In genomic region chr21:43317959-43318358, GRCh38 we compare ENCODE assay signal across 36 cellular contexts.
DNase-seq lines count a peak whose midpoint lies in the region; ATAC-seq, FAIRE-seq and TF ChIP-seq lines count a peak whose summit lies in the region.
"Had no signal": no experiment of that assay in that cellular context is flagged by ENCODE, and none has a peak within 500 bp of the region (broad histone marks: within the 10 kb centered on the region; RNA-seq: fewer than 3 reads in every experiment).

No MANE protein-coding gene starts in this region.

- no peak overlapping the region for H2AFZ ChIP-seq in MM.1S (ENCODE audit: low read length)
- no peak overlapping the region for H2AFZ ChIP-seq in astrocyte (ENCODE audit: low read depth, low read length)
- no peak overlapping the region for H2AFZ ChIP-seq in smooth muscle cell (ENCODE audit: low read depth)
- H2AFZ ChIP-seq: hepatocyte had no signal

- H3K9me2 ChIP-seq in MM.1S (replicated peaks; ENCODE audit: insufficient read depth, low read length) = no peaks in the 10 kb centered on the region

- no peaks in the 10 kb centered on the region for H4K20me1 ChIP-seq in MM.1S (ENCODE audit: insufficient read depth, low read length)
- no peaks in the 10 kb centered on the region for H4K20me1 ChIP-seq in astrocyte (ENCODE audit: insufficient read depth, low read length)
- H4K20me1 ChIP-seq in smooth muscle cell (ENCODE audit: low read depth) = no peaks in the 10 kb centered on the region

- H3K36me3 Mint-ChIP-seq in astrocyte (ENCODE audit: low read depth, unreplicated experiment) = peaks cover 3% of the 10 kb centered on the region
- no peaks in the 10 kb centered on the region for H3K36me3 Mint-ChIP-seq in natural killer cell
- H3K36me3 Mint-ChIP-seq: activated CD4-positive, alpha-beta memory T cell treated with anti-CD3 and anti-CD28 coated beads for 36 hours; activated naive CD4-positive, alpha-beta T cell treated with anti-CD3 and anti-CD28 coated beads, Interleukin-2, amount 50 U/mL, for 72 hours; CD4-positive, CD25-positive, alpha-beta regulatory T cell; stimulated activated memory B cell treated with anti-CD40 and anti-IgM and Interleukin-4, amounts not matched to agents 10 μg/mL and 1 μg/mL and 100 μg/mL, for 72 hours had no signal

- H3K4me2 ChIP-seq in MM.1S (ENCODE audit: low read depth, low read length) (no peak overlapping the region), astrocyte (ENCODE audit: low read length) (no peak overlapping the region), smooth muscle cell (no peak overlapping the region)
- H3K4me2 ChIP-seq: hepatocyte had no signal

- H3K9me3 ChIP-seq in MM.1S (replicated peaks; ENCODE audit: insufficient read depth, low read length) (no peaks in the 10 kb centered on the region), astrocyte (ENCODE audit: insufficient read depth, low read depth, low read length) (peaks cover 3% of the 10 kb centered on the region), smooth muscle cell (replicated peaks; ENCODE audit: low read depth) (no peaks in the 10 kb centered on the region)
- H3K9me3 ChIP-seq: esophagus squamous epithelium, gastrocnemius medialis, neutrophil, SJSA1 had no signal

- H3K79me2 ChIP-seq in MM.1S (ENCODE audit: low read length) (no peaks in the 10 kb centered on the region), astrocyte (ENCODE audit: insufficient read depth, low read length) (no peaks in the 10 kb centered on the region), smooth muscle cell (ENCODE audit: low read depth) (no peaks in the 10 kb centered on the region)
- H3K79me2 ChIP-seq: hepatocyte had no signal

- H3K27ac ChIP-seq in MM.1S (ENCODE audit: low read length) (no peak overlapping the region), astrocyte (ENCODE audit: low read depth, low read length) (no peak overlapping the region), smooth muscle cell (ENCODE audit: low read depth) (peak overlapping the region; percentile 97)
- H3K27ac ChIP-seq: gastrocnemius medialis, hepatocyte, neutrophil, Peyer's patch, SJSA1, upper lobe of left lung had no signal

- whole genome bisulfite sequencing in smooth muscle cell (ENCODE audit: low lambda C conversion rate) = 84% methylated on average over 9 of the region's 9 CpGs

- DNase-seq in MM.1S = no peak
- DNase-seq in astrocyte (ENCODE audit: low read depth) = no peak
- no peak for DNase-seq in smooth muscle cell (lab: John Stamatoyannopoulos, UW; ENCODE audit: unreplicated experiment)
- DNase-seq in hypothalamus (lab: John Stamatoyannopoulos, UW) = no peak
- DNase-seq in natural killer cell = no peak
- no peak for DNase-seq in foreskin fibroblast
- DNase-seq: activated CD4-positive, alpha-beta memory T cell treated with anti-CD3 and anti-CD28 coated beads for 36 hours; activated CD8-positive, alpha-beta memory T cell treated with anti-CD3 and anti-CD28 coated beads, Interleukin-2, amount 50 U/mL, for 4 hours; anterior cingulate cortex; caudate nucleus; CD4-positive, CD25-positive, alpha-beta regulatory T cell; dermis blood vessel endothelial cell; esophagus squamous epithelium; gastrocnemius medialis; H7; KG1; NCI-H1048; NCI-H1694 treated with DMSO at 0.1 percent for 48 hours; NCI-H510A treated with DMSO at 0.1 percent for 48 hours; Peyer's patch; stimulated activated CD4-positive, alpha-beta T cell treated with anti-CD3 and anti-CD28 coated beads, Interleukin-4, amount 100 ng/mL, for 4 hours; T-helper 1 cell; upper lobe of left lung had no signal

- H3K9ac ChIP-seq in MM.1S (ENCODE audit: low read length) (no peak overlapping the region), astrocyte (ENCODE audit: low read length) (no peak overlapping the region), smooth muscle cell (ENCODE audit: low read depth) (no peak overlapping the region)

- H3K27me3 Mint-ChIP-seq in astrocyte (ENCODE audit: low read depth, unreplicated experiment) (peaks cover 1% of the 10 kb centered on the region), natural killer cell (ENCODE audit: low read depth in 2 of 2) (peaks cover 6 to 8% of the 10 kb centered on the region in 2 donors)

- H3F3A ChIP-seq in MM.1S (ENCODE audit: insufficient read depth, low read length) (peaks cover 5% of the 10 kb centered on the region), smooth muscle cell (ENCODE audit: low read depth) (peaks cover 29% of the 10 kb centered on the region)

- FAIRE-seq in astrocyte (lab: Jason Lieb, UNC) = no peak
- FAIRE-seq: endometrium, G401.6, GM19239, TTC549 had no signal

- intact Hi-C loops in natural killer cell (cut with micrococcal nuclease) = loop anchor here (5.0 kb wide), 1 partner anchor 329 kb away; no protein-coding TSS in a partner anchor

- TF ChIP-seq CTCF in GM12873 (IDR thresholded peaks at IDR 0.05; ENCODE audit: insufficient read depth, low read depth, low read length, missing control alignments) = peak; percentile 6
- TF ChIP-seq CTCF in MM.1S (IDR thresholded peaks at IDR 0.05; ENCODE audit: low read length) = peak; percentile 28; the same call in 1 of the 2 replicates
- no peak for TF ChIP-seq CTCF in astrocyte (IDR thresholded peaks at IDR 0.05; ENCODE audit: insufficient read depth, low read depth, low read length)
- no peak for TF ChIP-seq CTCF in smooth muscle cell (IDR thresholded peaks at IDR 0.05; ENCODE audit: borderline replicate concordance, insufficient read depth, poor library complexity, severe bottlenecking)
- TF ChIP-seq CTCF in natural killer cell (IDR thresholded peaks at IDR 0.05) = no peak
- TF ChIP-seq CTCF in foreskin fibroblast (IDR thresholded peaks at IDR 0.05; ENCODE audit: low read depth, low read length) = no peak

- no peak for ATAC-seq in natural killer cell
- ATAC-seq: activated naive CD4-positive, alpha-beta T cell treated with anti-CD3 and anti-CD28 coated beads, Interleukin-2, amount 50 U/mL, for 72 hours; gastrocnemius medialis; left lobe of liver had no signal

- H3K27me3 ChIP-seq in MM.1S (replicated peaks; ENCODE audit: insufficient read depth, low read length) (no peaks in the 10 kb centered on the region), astrocyte (ENCODE audit: insufficient read depth, low read length) (no peaks in the 10 kb centered on the region), smooth muscle cell (ENCODE audit: low read depth) (no peaks in the 10 kb centered on the region)
- H3K27me3 ChIP-seq: hepatocyte, Peyer's patch, SJSA1, upper lobe of left lung had no signal

- H3K27ac Mint-ChIP-seq in astrocyte (ENCODE audit: unreplicated experiment) = no peak overlapping the region
- H3K27ac Mint-ChIP-seq in natural killer cell = no peak overlapping the region
- H3K27ac Mint-ChIP-seq: activated CD4-positive, alpha-beta memory T cell treated with anti-CD3 and anti-CD28 coated beads for 36 hours; activated naive CD4-positive, alpha-beta T cell treated with anti-CD3 and anti-CD28 coated beads, Interleukin-2, amount 50 U/mL, for 72 hours; activated T-helper 2 cell treated with anti-CD3 and anti-CD28 coated beads, Interferon-gamma antibody, Interleukin-2, Interleukin-4, amounts not matched to agents 10 μg/mL and 5 μg/mL and 100 μg/mL, durations not matched to agents 14 hours and 24 hours and 36 hours; progenitor cell of endocrine pancreas; stimulated activated memory B cell treated with anti-CD40 and anti-IgM and Interleukin-4, amounts not matched to agents 10 μg/mL and 1 μg/mL and 100 μg/mL, for 72 hours had no signal

- H3K4me1 Mint-ChIP-seq in astrocyte (ENCODE audit: low read depth, unreplicated experiment) (peaks cover 12% of the 10 kb centered on the region), natural killer cell (peaks cover 0 to 7% of the 10 kb centered on the region in 2 donors)

- H3K9me3 Mint-ChIP-seq in astrocyte (ENCODE audit: unreplicated experiment) (peaks cover 10% of the 10 kb centered on the region), natural killer cell (no peaks in the 10 kb centered on the region)
- H3K9me3 Mint-ChIP-seq: activated naive CD4-positive, alpha-beta T cell treated with anti-CD3 and anti-CD28 coated beads, Interleukin-2, amount 50 U/mL, for 72 hours; activated T-helper 2 cell treated with anti-CD3 and anti-CD28 coated beads, Interferon-gamma antibody, Interleukin-2, Interleukin-4, amounts not matched to agents 10 μg/mL and 5 μg/mL and 100 μg/mL, durations not matched to agents 14 hours and 24 hours and 36 hours; stimulated activated memory B cell treated with anti-CD40 and anti-IgM and Interleukin-4, amounts not matched to agents 10 μg/mL and 1 μg/mL and 100 μg/mL, for 72 hours had no signal

- H3K4me3 ChIP-seq in MM.1S (ENCODE audit: low read length) = no peak overlapping the region
- H3K4me3 ChIP-seq in astrocyte (ENCODE audit: insufficient read depth, low read depth, low read length) = no peak overlapping the region
- no peak overlapping the region for H3K4me3 ChIP-seq in smooth muscle cell
- no peak overlapping the region for H3K4me3 ChIP-seq in foreskin fibroblast (ENCODE audit: low read depth in 1 of 2, low read length in 2 of 2)
- H3K4me3 ChIP-seq: esophagus squamous epithelium, gastrocnemius medialis, hepatocyte, Peyer's patch, SJSA1, upper lobe of left lung had no signal

- peak overlapping the region; percentile 3 for H3K4me3 Mint-ChIP-seq in astrocyte (ENCODE audit: unreplicated experiment)
- H3K4me3 Mint-ChIP-seq in natural killer cell = no peak overlapping the region
- H3K4me3 Mint-ChIP-seq: activated CD4-positive, alpha-beta memory T cell treated with anti-CD3 and anti-CD28 coated beads for 36 hours; CD4-positive, CD25-positive, alpha-beta regulatory T cell; stimulated activated memory B cell treated with anti-CD40 and anti-IgM and Interleukin-4, amounts not matched to agents 10 μg/mL and 1 μg/mL and 100 μg/mL, for 72 hours had no signal

- peaks cover 23% of the 10 kb centered on the region for H3K4me1 ChIP-seq in MM.1S (ENCODE audit: low read length)
- peaks cover 15% of the 10 kb centered on the region for H3K4me1 ChIP-seq in astrocyte (ENCODE audit: insufficient read depth, low read length)
- peaks cover 19% of the 10 kb centered on the region for H3K4me1 ChIP-seq in smooth muscle cell (ENCODE audit: low read depth)
- H3K4me1 ChIP-seq: gastrocnemius medialis had no signal

- H3K36me3 ChIP-seq in MM.1S (replicated peaks; ENCODE audit: insufficient read depth, low read length) = no peaks in the 10 kb centered on the region
- no peaks in the 10 kb centered on the region for H3K36me3 ChIP-seq in astrocyte (ENCODE audit: insufficient read depth, low read length)
- H3K36me3 ChIP-seq in smooth muscle cell (ENCODE audit: low read depth) = no peaks in the 10 kb centered on the region
- H3K36me3 ChIP-seq: esophagus squamous epithelium, gastrocnemius medialis, neutrophil, Peyer's patch, SJSA1, upper lobe of left lung had no signal

Comparison
In these comparisons a context has a peak if more than half of its experiments do, and no peak if none do; other contexts are left out.
1. CTCF ChIP-seq: peak in GM12873 (single experiment) and MM.1S (single experiment); none in astrocyte (single experiment), smooth muscle cell (single experiment), natural killer cell (single experiment) and foreskin fibroblast (single experiment).